In genomic region chr10:34813626-34814227, GRCh38 we compare ENCODE assay signal across 8 cellular contexts. TPM values are rescaled to one million over a fixed set of nuclear protein-coding genes. Genes with fewer than 3 reads are reported as not detected.
DNase-seq lines count a peak whose midpoint lies in the region.

No MANE protein-coding gene starts in this region.

- H3K9me3 ChIP-seq in skeletal muscle tissue (ENCODE audit: control insufficient read depth in 3 of 3, low read length in 3 of 3) = no peaks in the 10 kb centered on the region

- no peaks in the 10 kb centered on the region for H3K36me3 Mint-ChIP-seq in activated CD4-positive, alpha-beta T cell treated with anti-CD3 and anti-CD28 coated beads, Interleukin-2, amount 10 ng/mL, durations not matched to agents 24 days and 14 days (ENCODE audit: low read depth)
- H3K36me3 Mint-ChIP-seq in activated naive CD8-positive, alpha-beta T cell = no peaks in the 10 kb centered on the region

- H3K27ac ChIP-seq in skeletal muscle tissue (ENCODE audit: low read depth, low read length) = peak overlapping the region; percentile 75

- H3K4me1 ChIP-seq in skeletal muscle tissue (ENCODE audit: control insufficient read depth in 3 of 3, insufficient read depth in 3 of 3, low read length in 3 of 3) = peaks cover 39 to 60% (median 44%) of the 10 kb centered on the region in 3 donors

- intact Hi-C loops in activated CD4-positive, alpha-beta T cell treated with anti-CD3 and anti-CD28 coated beads, Interleukin-2, amount 10 ng/mL, durations not matched to agents 24 days and 14 days (cut with micrococcal nuclease) = loop anchor here (10.0 kb wide), 1 partner anchor 821 kb away; no protein-coding TSS in a partner anchor

- H3K4me3 ChIP-seq in skeletal muscle tissue (ENCODE audit: low read length in 3 of 3) = peak overlapping the region; percentile 74 to 77 (median 76)

- no peaks in the 10 kb centered on the region for H3K27me3 ChIP-seq in skeletal muscle tissue (ENCODE audit: control insufficient read depth in 3 of 3, insufficient read depth in 3 of 3, low read length in 3 of 3)

- H3K27ac Mint-ChIP-seq in activated CD4-positive, alpha-beta T cell treated with anti-CD3 and anti-CD28 coated beads, Interleukin-2, amount 10 ng/mL, durations not matched to agents 24 days and 14 days = no peak overlapping the region
- H3K27ac Mint-ChIP-seq in activated naive CD8-positive, alpha-beta T cell = no peak overlapping the region

- no peaks in the 10 kb centered on the region for H3K9me3 Mint-ChIP-seq in activated CD4-positive, alpha-beta T cell treated with anti-CD3 and anti-CD28 coated beads, Interleukin-2, amount 10 ng/mL, durations not matched to agents 24 days and 14 days
- no peaks in the 10 kb centered on the region for H3K9me3 Mint-ChIP-seq in activated naive CD8-positive, alpha-beta T cell (ENCODE audit: low read depth)

- peak overlapping the region; percentile 77 to 89 (median 84) for H3K9ac ChIP-seq in skeletal muscle tissue (ENCODE audit: low read depth in 1 of 3, low read length in 3 of 3)

- no peaks in the 10 kb centered on the region for H3K36me3 ChIP-seq in skeletal muscle tissue (ENCODE audit: control insufficient read depth in 3 of 3, insufficient read depth in 3 of 3, low read length in 3 of 3)

- H3K4me3 Mint-ChIP-seq in activated CD4-positive, alpha-beta T cell treated with anti-CD3 and anti-CD28 coated beads, Interleukin-2, amount 10 ng/mL, durations not matched to agents 24 days and 14 days = peak overlapping the region; percentile 68
- peak overlapping the region; percentile 55 for H3K4me3 Mint-ChIP-seq in activated naive CD8-positive, alpha-beta T cell

- H3K27me3 Mint-ChIP-seq in activated CD4-positive, alpha-beta T cell treated with anti-CD3 and anti-CD28 coated beads, Interleukin-2, amount 10 ng/mL, durations not matched to agents 24 days and 14 days = peaks cover 74% of the 10 kb centered on the region
- H3K27me3 Mint-ChIP-seq in activated naive CD8-positive, alpha-beta T cell = peaks cover 37% of the 10 kb centered on the region

- peaks cover 20% of the 10 kb centered on the region for H3K4me1 Mint-ChIP-seq in activated CD4-positive, alpha-beta T cell treated with anti-CD3 and anti-CD28 coated beads, Interleukin-2, amount 10 ng/mL, durations not matched to agents 24 days and 14 days
- H3K4me1 Mint-ChIP-seq in activated naive CD8-positive, alpha-beta T cell (ENCODE audit: low read depth) = peaks cover 16% of the 10 kb centered on the region

- DNase-seq in activated CD4-positive, alpha-beta T cell treated with anti-CD3 and anti-CD28 coated beads, Interleukin-2, amount 10 ng/mL, durations not matched to agents 24 days and 14 days = no peak
- DNase-seq in activated CD4-positive, alpha-beta T cell treated with anti-CD3 and anti-CD28 coated beads for 4 hours = no peak
- DNase-seq in hepatic stellate cell (ENCODE audit: low spot score) = peak; percentile 60
- DNase-seq in COR-L47 (lab: John Stamatoyannopoulos, UW) = no peak
- DNase-seq in stimulated activated CD4-positive, alpha-beta T cell treated with anti-CD3 and anti-CD28 coated beads, Interleukin-1b, Interleukin-23, amount 100 ng/mL, for 48 hours = no peak
- DNase-seq in NCI-H1694 (lab: John Stamatoyannopoulos, UW) = no peak

RNA-seq across cellular contexts. Expression of gene PARD3, which starts 1.4 kb away (rescaled TPM):
- total RNA-seq in activated CD4-positive, alpha-beta T cell treated with anti-CD3 and anti-CD28 coated beads, Interleukin-2, amount 10 ng/mL, durations not matched to agents 24 days and 14 days = 2.3 and 2.9 TPM in 2 replicates
- 88.7 TPM for total RNA-seq in skeletal muscle tissue

Comparison
In these comparisons a context has a peak if more than half of its experiments do, and no peak if none do; other contexts are left out.
1. RNA of gene PARD3, which starts 1.4 kb away (total RNA-seq): 88.7 TPM in skeletal muscle tissue (single experiment); 2.3 to 2.9 TPM in activated CD4-positive, alpha-beta T cell treated with anti-CD3 and anti-CD28 coated beads, Interleukin-2, amount 10 ng/mL, durations not matched to agents 24 days and 14 days; every median in the first group is over 10 times any median in the second.